ENCODE assay signal across 1 cellular context in the genomic region with DNA sequence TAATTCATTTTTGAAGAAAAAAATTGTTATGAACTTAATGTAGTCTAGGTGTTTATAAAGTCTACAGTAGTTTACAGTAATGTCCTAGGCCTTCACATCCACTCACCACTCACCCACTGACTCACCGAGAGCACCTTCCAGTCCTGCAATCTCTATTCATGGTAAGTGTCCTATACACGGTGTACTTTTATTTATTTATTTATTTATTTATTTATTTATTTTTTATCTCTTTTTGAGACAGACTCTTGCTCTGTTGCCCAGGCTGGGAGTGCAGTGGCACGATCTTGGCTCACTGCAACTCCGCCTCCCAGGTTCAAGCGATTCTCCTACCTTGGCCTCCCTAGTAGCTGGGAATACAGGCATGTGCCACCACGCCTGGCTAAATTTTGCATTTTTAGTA.
TF ChIP-seq lines count a peak whose summit lies in the region.

No MANE protein-coding gene starts in this region.

TF ChIP-seq in HEK293, 187 proteins besides CTCF, POLR2A, EP300 and RAD21 (continued from another document and continues in another):
- TF ChIP-seq, protein P1, sequence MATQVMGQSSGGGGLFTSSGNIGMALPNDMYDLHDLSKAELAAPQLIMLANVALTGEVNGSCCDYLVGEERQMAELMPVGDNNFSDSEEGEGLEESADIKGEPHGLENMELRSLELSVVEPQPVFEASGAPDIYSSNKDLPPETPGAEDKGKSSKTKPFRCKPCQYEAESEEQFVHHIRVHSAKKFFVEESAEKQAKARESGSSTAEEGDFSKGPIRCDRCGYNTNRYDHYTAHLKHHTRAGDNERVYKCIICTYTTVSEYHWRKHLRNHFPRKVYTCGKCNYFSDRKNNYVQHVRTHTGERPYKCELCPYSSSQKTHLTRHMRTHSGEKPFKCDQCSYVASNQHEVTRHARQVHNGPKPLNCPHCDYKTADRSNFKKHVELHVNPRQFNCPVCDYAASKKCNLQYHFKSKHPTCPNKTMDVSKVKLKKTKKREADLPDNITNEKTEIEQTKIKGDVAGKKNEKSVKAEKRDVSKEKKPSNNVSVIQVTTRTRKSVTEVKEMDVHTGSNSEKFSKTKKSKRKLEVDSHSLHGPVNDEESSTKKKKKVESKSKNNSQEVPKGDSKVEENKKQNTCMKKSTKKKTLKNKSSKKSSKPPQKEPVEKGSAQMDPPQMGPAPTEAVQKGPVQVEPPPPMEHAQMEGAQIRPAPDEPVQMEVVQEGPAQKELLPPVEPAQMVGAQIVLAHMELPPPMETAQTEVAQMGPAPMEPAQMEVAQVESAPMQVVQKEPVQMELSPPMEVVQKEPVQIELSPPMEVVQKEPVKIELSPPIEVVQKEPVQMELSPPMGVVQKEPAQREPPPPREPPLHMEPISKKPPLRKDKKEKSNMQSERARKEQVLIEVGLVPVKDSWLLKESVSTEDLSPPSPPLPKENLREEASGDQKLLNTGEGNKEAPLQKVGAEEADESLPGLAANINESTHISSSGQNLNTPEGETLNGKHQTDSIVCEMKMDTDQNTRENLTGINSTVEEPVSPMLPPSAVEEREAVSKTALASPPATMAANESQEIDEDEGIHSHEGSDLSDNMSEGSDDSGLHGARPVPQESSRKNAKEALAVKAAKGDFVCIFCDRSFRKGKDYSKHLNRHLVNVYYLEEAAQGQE (tag by site-specific recombination; IDR thresholded peaks at IDR 0.05): peak; percentile 72; the same call in 1 of the 2 replicates
- TF ChIP-seq ZNF560 (tag by site-specific recombination; IDR thresholded peaks at IDR 0.05; ENCODE audit: borderline replicate concordance) (peak; percentile 86), ZNF16 (tag by site-specific recombination; IDR thresholded peaks at IDR 0.05; ENCODE audit: low read depth) (no peak), ZNF629 (tag by site-specific recombination; IDR thresholded peaks at IDR 0.05) (peak; percentile 43; the same call in 1 of the 2 replicates), KLF8 (tag by site-specific recombination; IDR thresholded peaks at IDR 0.05) (no peak), ZBTB48 (tag by site-specific recombination; IDR thresholded peaks at IDR 0.05) (no peak), ZNF555 (tag by site-specific recombination; conservative IDR thresholded peaks at IDR 0.05) (peak; percentile 90), ZNF214 (tag by site-specific recombination; IDR thresholded peaks at IDR 0.05; ENCODE audit: borderline replicate concordance) (no peak), ZNF654 (tag by site-specific recombination; IDR thresholded peaks at IDR 0.05; ENCODE audit: low read depth) (peak; percentile 48), ZNF623 (tag by site-specific recombination; IDR thresholded peaks at IDR 0.05) (peak; percentile 69; the same call in 1 of the 2 replicates), ZNF140 (tag by site-specific recombination; IDR thresholded peaks at IDR 0.05) (peak; percentile 88), ZNF626 (tag by site-specific recombination; IDR thresholded peaks at IDR 0.05) (no peak), OVOL3 (tag by site-specific recombination; IDR thresholded peaks at IDR 0.05) (peak; percentile 75; the same call in 1 of the 2 replicates), YY1 (tag by site-specific recombination; IDR thresholded peaks at IDR 0.05) (no peak), ZBTB8A (tag by site-specific recombination; IDR thresholded peaks at IDR 0.05) (peak; percentile 80), ZBTB21 (tag by site-specific recombination; IDR thresholded peaks at IDR 0.05) (0 out of 2 replicates have a peak, but pooled peaks have one; percentile 15), ZFP3 (tag by site-specific recombination; IDR thresholded peaks at IDR 0.05; ENCODE audit: low read depth) (no peak), ZNF24 (tag by site-specific recombination; IDR thresholded peaks at IDR 0.05) (no peak), ZNF558 (tag by site-specific recombination; IDR thresholded peaks at IDR 0.05) (peak; percentile 72; the same call in 1 of the 2 replicates), ZBTB1 (tag by site-specific recombination; IDR thresholded peaks at IDR 0.05) (no peak), FEZF1 (tag by site-specific recombination; IDR thresholded peaks at IDR 0.05) (no peak), GLI4 (tag by site-specific recombination; IDR thresholded peaks at IDR 0.05) (no peak), ZIC2 (tag by site-specific recombination; IDR thresholded peaks at IDR 0.05) (no peak), ZNF521 (tag by site-specific recombination; IDR thresholded peaks at IDR 0.05) (no peak), ZNF658 (tag by site-specific recombination; IDR thresholded peaks at IDR 0.05) (no peak), ZNF354C (tag by site-specific recombination; IDR thresholded peaks at IDR 0.05; ENCODE audit: borderline replicate concordance, low read depth) (peak; percentile 51; the same call in 1 of the 2 replicates), KLF1 (tag by site-specific recombination; IDR thresholded peaks at IDR 0.05) (no peak), ZNF341 (tag by site-specific recombination; IDR thresholded peaks at IDR 0.05; ENCODE audit: low read depth) (no peak), ZFHX2 (tag by site-specific recombination; conservative IDR thresholded peaks at IDR 0.05) (no peak), ZNF561 (tag by site-specific recombination; IDR thresholded peaks at IDR 0.05; ENCODE audit: borderline replicate concordance) (no peak), ZNF37A (tag by site-specific recombination; IDR thresholded peaks at IDR 0.05) (no peak), ZNF366 (tag by site-specific recombination; conservative IDR thresholded peaks at IDR 0.05) (no peak), ZSCAN16 (tag by site-specific recombination; IDR thresholded peaks at IDR 0.05) (no peak), ZNF266 (tag by site-specific recombination; IDR thresholded peaks at IDR 0.05; ENCODE audit: low read depth) (peak; percentile 92), ZNF624 (tag by site-specific recombination; IDR thresholded peaks at IDR 0.05) (no peak), ZNF174 (tag by site-specific recombination; IDR thresholded peaks at IDR 0.05) (no peak), ZNF404 (tag by site-specific recombination; IDR thresholded peaks at IDR 0.05) (peak; percentile 75; the same call in 1 of the 2 replicates), GFI1B (tag by site-specific recombination; IDR thresholded peaks at IDR 0.05) (no peak)
- TF ChIP-seq, protein P2, sequence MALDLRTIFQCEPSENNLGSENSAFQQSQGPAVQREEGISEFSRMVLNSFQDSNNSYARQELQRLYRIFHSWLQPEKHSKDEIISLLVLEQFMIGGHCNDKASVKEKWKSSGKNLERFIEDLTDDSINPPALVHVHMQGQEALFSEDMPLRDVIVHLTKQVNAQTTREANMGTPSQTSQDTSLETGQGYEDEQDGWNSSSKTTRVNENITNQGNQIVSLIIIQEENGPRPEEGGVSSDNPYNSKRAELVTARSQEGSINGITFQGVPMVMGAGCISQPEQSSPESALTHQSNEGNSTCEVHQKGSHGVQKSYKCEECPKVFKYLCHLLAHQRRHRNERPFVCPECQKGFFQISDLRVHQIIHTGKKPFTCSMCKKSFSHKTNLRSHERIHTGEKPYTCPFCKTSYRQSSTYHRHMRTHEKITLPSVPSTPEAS (tag by site-specific recombination; IDR thresholded peaks at IDR 0.05): no peak
- TF ChIP-seq, protein P3, sequence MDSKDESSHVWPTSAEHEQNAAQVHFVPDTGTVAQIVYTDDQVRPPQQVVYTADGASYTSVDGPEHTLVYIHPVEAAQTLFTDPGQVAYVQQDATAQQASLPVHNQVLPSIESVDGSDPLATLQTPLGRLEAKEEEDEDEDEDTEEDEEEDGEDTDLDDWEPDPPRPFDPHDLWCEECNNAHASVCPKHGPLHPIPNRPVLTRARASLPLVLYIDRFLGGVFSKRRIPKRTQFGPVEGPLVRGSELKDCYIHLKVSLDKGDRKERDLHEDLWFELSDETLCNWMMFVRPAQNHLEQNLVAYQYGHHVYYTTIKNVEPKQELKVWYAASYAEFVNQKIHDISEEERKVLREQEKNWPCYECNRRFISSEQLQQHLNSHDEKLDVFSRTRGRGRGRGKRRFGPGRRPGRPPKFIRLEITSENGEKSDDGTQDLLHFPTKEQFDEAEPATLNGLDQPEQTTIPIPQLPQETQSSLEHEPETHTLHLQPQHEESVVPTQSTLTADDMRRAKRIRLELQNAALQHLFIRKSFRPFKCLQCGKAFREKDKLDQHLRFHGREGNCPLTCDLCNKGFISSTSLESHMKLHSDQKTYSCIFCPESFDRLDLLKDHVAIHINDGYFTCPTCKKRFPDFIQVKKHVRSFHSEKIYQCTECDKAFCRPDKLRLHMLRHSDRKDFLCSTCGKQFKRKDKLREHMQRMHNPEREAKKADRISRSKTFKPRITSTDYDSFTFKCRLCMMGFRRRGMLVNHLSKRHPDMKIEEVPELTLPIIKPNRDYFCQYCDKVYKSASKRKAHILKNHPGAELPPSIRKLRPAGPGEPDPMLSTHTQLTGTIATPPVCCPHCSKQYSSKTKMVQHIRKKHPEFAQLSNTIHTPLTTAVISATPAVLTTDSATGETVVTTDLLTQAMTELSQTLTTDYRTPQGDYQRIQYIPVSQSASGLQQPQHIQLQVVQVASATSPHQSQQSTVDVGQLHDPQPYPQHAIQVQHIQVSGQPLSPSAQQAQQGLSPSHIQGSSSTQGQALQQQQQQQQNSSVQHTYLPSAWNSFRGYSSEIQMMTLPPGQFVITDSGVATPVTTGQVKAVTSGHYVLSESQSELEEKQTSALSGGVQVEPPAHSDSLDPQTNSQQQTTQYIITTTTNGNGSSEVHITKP (tag by site-specific recombination; IDR thresholded peaks at IDR 0.05): no peak
- TF ChIP-seq, protein P4, sequence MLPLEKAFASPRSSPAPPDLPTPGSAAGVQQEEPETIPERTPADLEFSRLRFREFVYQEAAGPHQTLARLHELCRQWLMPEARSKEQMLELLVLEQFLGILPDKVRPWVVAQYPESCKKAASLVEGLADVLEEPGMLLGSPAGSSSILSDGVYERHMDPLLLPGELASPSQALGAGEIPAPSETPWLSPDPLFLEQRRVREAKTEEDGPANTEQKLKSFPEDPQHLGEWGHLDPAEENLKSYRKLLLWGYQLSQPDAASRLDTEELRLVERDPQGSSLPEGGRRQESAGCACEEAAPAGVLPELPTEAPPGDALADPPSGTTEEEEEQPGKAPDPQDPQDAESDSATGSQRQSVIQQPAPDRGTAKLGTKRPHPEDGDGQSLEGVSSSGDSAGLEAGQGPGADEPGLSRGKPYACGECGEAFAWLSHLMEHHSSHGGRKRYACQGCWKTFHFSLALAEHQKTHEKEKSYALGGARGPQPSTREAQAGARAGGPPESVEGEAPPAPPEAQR (tag by site-specific recombination; IDR thresholded peaks at IDR 0.05): no peak
- TF ChIP-seq, protein P5, sequence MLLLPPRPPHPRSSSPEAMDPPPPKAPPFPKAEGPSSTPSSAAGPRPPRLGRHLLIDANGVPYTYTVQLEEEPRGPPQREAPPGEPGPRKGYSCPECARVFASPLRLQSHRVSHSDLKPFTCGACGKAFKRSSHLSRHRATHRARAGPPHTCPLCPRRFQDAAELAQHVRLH (tag by site-specific recombination; IDR thresholded peaks at IDR 0.05): peak; percentile 50; the same call in 1 of the 2 replicates
- TF ChIP-seq, protein P6, sequence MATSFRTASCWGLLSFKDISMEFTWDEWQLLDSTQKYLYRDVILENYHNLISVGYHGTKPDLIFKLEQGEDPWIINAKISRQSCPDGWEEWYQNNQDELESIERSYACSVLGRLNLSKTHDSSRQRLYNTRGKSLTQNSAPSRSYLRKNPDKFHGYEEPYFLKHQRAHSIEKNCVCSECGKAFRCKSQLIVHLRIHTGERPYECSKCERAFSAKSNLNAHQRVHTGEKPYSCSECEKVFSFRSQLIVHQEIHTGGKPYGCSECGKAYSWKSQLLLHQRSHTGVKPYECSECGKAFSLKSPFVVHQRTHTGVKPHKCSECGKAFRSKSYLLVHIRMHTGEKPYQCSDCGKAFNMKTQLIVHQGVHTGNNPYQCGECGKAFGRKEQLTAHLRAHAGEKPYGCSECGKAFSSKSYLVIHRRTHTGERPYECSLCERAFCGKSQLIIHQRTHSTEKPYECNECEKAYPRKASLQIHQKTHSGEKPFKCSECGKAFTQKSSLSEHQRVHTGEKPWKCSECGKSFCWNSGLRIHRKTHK (tag by site-specific recombination; IDR thresholded peaks at IDR 0.05): no peak
- TF ChIP-seq, protein P7, sequence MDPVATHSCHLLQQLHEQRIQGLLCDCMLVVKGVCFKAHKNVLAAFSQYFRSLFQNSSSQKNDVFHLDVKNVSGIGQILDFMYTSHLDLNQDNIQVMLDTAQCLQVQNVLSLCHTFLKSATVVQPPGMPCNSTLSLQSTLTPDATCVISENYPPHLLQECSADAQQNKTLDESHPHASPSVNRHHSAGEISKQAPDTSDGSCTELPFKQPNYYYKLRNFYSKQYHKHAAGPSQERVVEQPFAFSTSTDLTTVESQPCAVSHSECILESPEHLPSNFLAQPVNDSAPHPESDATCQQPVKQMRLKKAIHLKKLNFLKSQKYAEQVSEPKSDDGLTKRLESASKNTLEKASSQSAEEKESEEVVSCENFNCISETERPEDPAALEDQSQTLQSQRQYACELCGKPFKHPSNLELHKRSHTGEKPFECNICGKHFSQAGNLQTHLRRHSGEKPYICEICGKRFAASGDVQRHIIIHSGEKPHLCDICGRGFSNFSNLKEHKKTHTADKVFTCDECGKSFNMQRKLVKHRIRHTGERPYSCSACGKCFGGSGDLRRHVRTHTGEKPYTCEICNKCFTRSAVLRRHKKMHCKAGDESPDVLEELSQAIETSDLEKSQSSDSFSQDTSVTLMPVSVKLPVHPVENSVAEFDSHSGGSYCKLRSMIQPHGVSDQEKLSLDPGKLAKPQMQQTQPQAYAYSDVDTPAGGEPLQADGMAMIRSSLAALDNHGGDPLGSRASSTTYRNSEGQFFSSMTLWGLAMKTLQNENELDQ (tag by site-specific recombination; IDR thresholded peaks at IDR 0.05; ENCODE audit: low read depth): no peak
- TF ChIP-seq, protein P8, sequence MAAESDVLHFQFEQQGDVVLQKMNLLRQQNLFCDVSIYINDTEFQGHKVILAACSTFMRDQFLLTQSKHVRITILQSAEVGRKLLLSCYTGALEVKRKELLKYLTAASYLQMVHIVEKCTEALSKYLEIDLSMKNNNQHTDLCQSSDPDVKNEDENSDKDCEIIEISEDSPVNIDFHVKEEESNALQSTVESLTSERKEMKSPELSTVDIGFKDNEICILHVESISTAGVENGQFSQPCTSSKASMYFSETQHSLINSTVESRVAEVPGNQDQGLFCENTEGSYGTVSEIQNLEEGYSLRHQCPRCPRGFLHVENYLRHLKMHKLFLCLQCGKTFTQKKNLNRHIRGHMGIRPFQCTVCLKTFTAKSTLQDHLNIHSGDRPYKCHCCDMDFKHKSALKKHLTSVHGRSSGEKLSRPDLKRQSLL (tag by site-specific recombination; IDR thresholded peaks at IDR 0.05): no peak
